ENCODE assay signal across 21 cellular contexts in genomic region chr5:138287252-138287651, GRCh38. TPM values are rescaled to one million over a fixed set of nuclear protein-coding genes. Genes with fewer than 3 reads are reported as not detected.
"Had no signal": no experiment of that assay in that cellular context is flagged by ENCODE, and none has a peak within 500 bp of the region (broad histone marks: within the 10 kb centered on the region; RNA-seq: fewer than 3 reads in every experiment).

No MANE protein-coding gene starts in this region.

- H3K27ac Mint-ChIP-seq: activated naive CD8-positive, alpha-beta T cell treated with anti-CD3 and anti-CD28 coated beads for 36 hours; activated T-cell treated with anti-CD3 and anti-CD28 coated beads, Interleukin-2, amount 50 U/mL, for 24 hours; mesothelial cell of epicardium; stimulated activated naive CD8-positive, alpha-beta T cell treated with anti-CD3 and anti-CD28 coated beads, Interleukin-15, Interleukin-2, amounts not matched to agents 100 ng/mL and 50 ng/mL, for 24 hours; WTC11 had no signal

- H3K27ac ChIP-seq: breast epithelium, esophagus squamous epithelium, lower lobe of right lung, pancreas, upper lobe of left lung had no signal

- H3K27me3 ChIP-seq: breast epithelium, esophagus squamous epithelium, pancreas, upper lobe of left lung had no signal

- H3K9me3 Mint-ChIP-seq: activated naive CD8-positive, alpha-beta T cell treated with anti-CD3 and anti-CD28 coated beads for 36 hours; activated T-cell treated with anti-CD3 and anti-CD28 coated beads, Interleukin-2, amount 50 U/mL, for 24 hours; mesothelial cell of epicardium; neural crest cell; stimulated activated naive CD8-positive, alpha-beta T cell treated with anti-CD3 and anti-CD28 coated beads, Interleukin-15, Interleukin-2, amounts not matched to agents 100 ng/mL and 50 ng/mL, for 24 hours; WTC11 had no signal

- H3K36me3 Mint-ChIP-seq: activated naive CD8-positive, alpha-beta T cell treated with anti-CD3 and anti-CD28 coated beads for 36 hours; mesothelial cell of epicardium had no signal

- H3K36me3 ChIP-seq: breast epithelium, esophagus squamous epithelium, lower lobe of right lung, pancreas, upper lobe of left lung had no signal

- H3K4me3 ChIP-seq: breast epithelium, esophagus squamous epithelium, lower lobe of right lung, pancreas, upper lobe of left lung had no signal

- H3K4me3 Mint-ChIP-seq: activated naive CD8-positive, alpha-beta T cell treated with anti-CD3 and anti-CD28 coated beads for 36 hours; activated T-cell treated with anti-CD3 and anti-CD28 coated beads, Interleukin-2, amount 50 U/mL, for 24 hours; mesothelial cell of epicardium; neural crest cell; stimulated activated naive CD8-positive, alpha-beta T cell treated with anti-CD3 and anti-CD28 coated beads, Interleukin-15, Interleukin-2, amounts not matched to agents 100 ng/mL and 50 ng/mL, for 24 hours; WTC11 had no signal

- H3K4me1 Mint-ChIP-seq: WTC11 had no signal

- H3K9me3 ChIP-seq: breast epithelium, esophagus squamous epithelium, lower lobe of right lung, pancreas, upper lobe of left lung had no signal

- H3K4me1 ChIP-seq: breast epithelium, esophagus squamous epithelium, lower lobe of right lung had no signal

- ATAC-seq: left cardiac atrium, lower lobe of right lung, WTC11 had no signal

- H3K27me3 Mint-ChIP-seq: activated naive CD8-positive, alpha-beta T cell treated with anti-CD3 and anti-CD28 coated beads for 36 hours; activated T-cell treated with anti-CD3 and anti-CD28 coated beads, Interleukin-2, amount 50 U/mL, for 24 hours; stimulated activated naive CD8-positive, alpha-beta T cell treated with anti-CD3 and anti-CD28 coated beads, Interleukin-15, Interleukin-2, amounts not matched to agents 100 ng/mL and 50 ng/mL, for 24 hours had no signal

- DNase-seq: activated CD4-positive, alpha-beta T cell treated with anti-CD3 and anti-CD28 coated beads for 48 hours; activated gamma-delta T cell treated with Interleukin-2 at 50 U/mL for 16 hours; activated naive CD8-positive, alpha-beta T cell treated with anti-CD3 and anti-CD28 coated beads for 36 hours; activated T-cell treated with anti-CD3 and anti-CD28 coated beads, Interleukin-2, amount 50 U/mL, for 24 hours; esophagus squamous epithelium; foreskin melanocyte; head of caudate nucleus; left cardiac atrium; lower lobe of right lung; pancreas; retina; stimulated activated CD4-positive, alpha-beta T cell treated with anti-CD3 and anti-CD28 coated beads, Interleukin-15, amount 100 ng/mL, for 24 hours; stimulated activated CD4-positive, alpha-beta T cell treated with anti-CD3 and anti-CD28 coated beads, Interleukin-4, amount 100 ng/mL, for 24 hours; upper lobe of left lung had no signal

RNA-seq across cellular contexts. Expression of gene GFRA3, which starts 12.8 kb away (rescaled TPM):
- total RNA-seq: breast epithelium, myocyte, temporal lobe had no signal
